Comparison of ENCODE assay signal across 19 cellular contexts in genomic region chrX:69085826-69086225, GRCh38.
"Had no signal": no experiment of that assay in that cellular context is flagged by ENCODE, and none has a peak within 500 bp of the region (broad histone marks: within the 10 kb centered on the region; RNA-seq: fewer than 3 reads in every experiment).

No MANE protein-coding gene starts in this region.

- H3K27me3 ChIP-seq: esophagus squamous epithelium, neural progenitor cell, sigmoid colon, thyroid gland had no signal

- H3K4me1 ChIP-seq: psoas muscle, sigmoid colon, stomach, thyroid gland had no signal

- H3K9me3 ChIP-seq: esophagus squamous epithelium, psoas muscle, sigmoid colon, stomach, thyroid gland had no signal

- DNase-seq: dermis blood vessel endothelial cell; effector memory CD4-positive, alpha-beta T cell; erythroblast; esophagus squamous epithelium; kidney; natural killer cell; right cardiac atrium; sigmoid colon; stimulated activated CD4-positive, alpha-beta T cell treated with anti-CD3 and anti-CD28 coated beads, Interleukin-2, amount 100 ng/mL, for 24 hours; stimulated activated CD4-positive, alpha-beta T cell treated with anti-CD3 and anti-CD28 coated beads, Interleukin-4, amount 100 ng/mL, for 24 hours; stimulated activated naive CD4-positive, alpha-beta T cell treated with Interleukin-2 at 50 U/mL for 16 hours; stomach; thyroid gland had no signal

- H2AFZ ChIP-seq: neural progenitor cell had no signal

- H3K4me2 ChIP-seq: neural progenitor cell had no signal

- H3K4me3 ChIP-seq: coronary artery, esophagus squamous epithelium, lung, neural progenitor cell, psoas muscle, sigmoid colon, stomach, thyroid gland had no signal

- ATAC-seq: left lobe of liver; natural killer cell; psoas muscle; right cardiac atrium; stimulated activated effector memory CD8-positive, alpha-beta T cell treated with anti-CD3 and anti-CD28 coated beads, Interleukin-12 subunit alpha, Interleukin-12 subunit beta, amount 100 ng/mL, for 72 hours had no signal

- H3K27ac ChIP-seq: coronary artery, esophagus squamous epithelium, neural progenitor cell, psoas muscle, sigmoid colon, stomach, thyroid gland had no signal

- H3K36me3 ChIP-seq: esophagus squamous epithelium, neural progenitor cell, sigmoid colon, stomach, thyroid gland had no signal

- H3K9ac ChIP-seq: neural progenitor cell had no signal
